ENCODE assay signal across 21 cellular contexts in the genomic region with DNA sequence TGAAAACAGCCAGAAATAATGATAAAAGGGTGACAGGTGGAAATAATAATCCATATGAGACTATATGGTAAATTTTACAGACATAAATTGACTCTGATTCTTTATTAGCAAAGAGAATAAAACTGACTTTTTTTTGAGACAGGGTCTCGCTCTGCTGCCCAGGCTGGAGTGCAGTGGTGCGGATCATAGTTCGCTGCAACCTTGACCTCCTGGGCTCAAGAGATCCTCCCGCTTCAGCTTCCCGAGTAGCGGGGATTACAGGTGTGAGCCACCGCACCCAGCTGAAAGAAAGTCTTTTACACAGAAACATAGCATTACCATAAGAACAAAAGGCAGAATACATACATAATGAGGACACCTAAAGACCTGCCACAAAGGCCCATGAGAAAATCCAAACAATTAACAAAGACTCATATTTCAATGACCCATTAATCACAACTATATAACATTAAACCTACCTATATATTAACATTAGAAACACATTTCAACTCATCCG. TPM values are rescaled to one million over a fixed set of nuclear protein-coding genes. Genes with fewer than 3 reads are reported as not detected.
DNase-seq lines count a peak whose midpoint lies in the region; ATAC-seq, FAIRE-seq and TF ChIP-seq lines count a peak whose summit lies in the region.
"Had no signal": no experiment of that assay in that cellular context is flagged by ENCODE, and none has a peak within 500 bp of the region (broad histone marks: within the 10 kb centered on the region; RNA-seq: fewer than 3 reads in every experiment).

No MANE protein-coding gene starts in this region.

- peak; percentile 51 for DNase-seq in GM23338 (ENCODE audit: low spot score)
- peak; percentile 24 for DNase-seq in NCI-H146 treated with DMSO at 0.1 percent for 48 hours (lab: John Stamatoyannopoulos, UW; ENCODE audit: unreplicated experiment)
- DNase-seq in H1 (ENCODE audit: low read depth in 1 of 2, low spot score in 2 of 2), result no peak
- DNase-seq in left kidney (ENCODE audit: low read depth, low spot score), result peak; percentile 15
- no peak for DNase-seq in colonic mucosa
- DNase-seq in NOMO-1 (lab: John Stamatoyannopoulos, UW; ENCODE audit: unreplicated experiment in 2 of 2), result no peak
- DNase-seq: Caco-2; CD4-positive, CD25-positive, alpha-beta regulatory T cell; CD8-positive, alpha-beta T cell; DMS153; DND-41; H9 had no signal

- no peak overlapping the region for H4K91ac ChIP-seq in H1 (replicated peaks; ENCODE audit: insufficient read length, low read length)

- POLR2A ChIA-PET in H1 (lab: Charles Lee; ENCODE audit: partially characterized antibody), result interaction anchor here (0.5 kb wide), 1 partner anchor 530 kb away, joined by 3 read pairs; no protein-coding TSS in a partner anchor

- no peak for TF ChIP-seq POLR2A in H1 (IDR thresholded peaks at IDR 0.05; ENCODE audit: control extremely low read depth in 1 of 2, low read depth in 2 of 2, low read length in 2 of 2)

- no peak overlapping the region for H3K14ac ChIP-seq in H1 (ENCODE audit: insufficient read length)

- no peak overlapping the region for H2BK120ac ChIP-seq in H1 (replicated peaks; ENCODE audit: low read depth, low read length)

- no peaks in the 10 kb centered on the region; the same call in 1 of the 2 replicates for H3K36me3 ChIP-seq in GM23338 (ENCODE audit: insufficient read depth)
- H3K36me3 ChIP-seq in H1 (ENCODE audit: control insufficient read depth in 2 of 4, insufficient read depth in 4 of 4, low read length in 3 of 4), result no peaks in the 10 kb centered on the region
- no peaks in the 10 kb centered on the region for H3K36me3 ChIP-seq in colonic mucosa
- H3K36me3 ChIP-seq: BLaER1 had no signal

- H4K20me1 ChIP-seq in GM23338 (replicated peaks; ENCODE audit: insufficient read depth) (no peaks in the 10 kb centered on the region), H1 (replicated peaks in 1 of 2; ENCODE audit: control insufficient read depth in 1 of 2, insufficient read depth in 2 of 2, low read length in 2 of 2) (peaks cover 0 to 5% of the 10 kb centered on the region in 2 experiments)
- H4K20me1 ChIP-seq: BLaER1 had no signal

- FAIRE-seq in H1 (lab: Jason Lieb, UNC), result no peak
- FAIRE-seq: G401.6, GM12892, GM19239 had no signal

- H3K18ac ChIP-seq in H1 (ENCODE audit: extremely low read depth, low read length), result no peak overlapping the region

- intact Hi-C loops in colonic mucosa (cut with DNase I), result no loop called here

- H3K23ac ChIP-seq in H1 (ENCODE audit: insufficient read length), result no peak overlapping the region

- 87 to 100% methylated on average over 1 to 8 of the region's 8 CpGs for WGBS in H1 (ENCODE audit: extremely low coverage in 1 of 2, insufficient coverage in 1 of 2, insufficient read length in 1 of 2, insufficient replicate concordance in 2 of 2, low coverage in 1 of 2, low lambda C conversion rate in 2 of 2, missing lambda C conversion rate in 1 of 2), 2 experiments

- ATAC-seq in GM23338 (peak; percentile 76), GM21381 (IDR thresholded peaks at IDR 0.05; ENCODE audit: unreplicated experiment) (no peak), GM21619 (IDR thresholded peaks at IDR 0.05; ENCODE audit: unreplicated experiment) (no peak)
- ATAC-seq: CD8-positive, alpha-beta T cell; HCT116 had no signal

- no peak for TF ChIP-seq RAD21 in H1 (IDR thresholded peaks at IDR 0.05 in 1 of 2, conservative IDR thresholded peaks at IDR 0.05 in 1 of 2; ENCODE audit: low read depth in 2 of 2, low read length in 2 of 2)

- H3K4me2 ChIP-seq in GM23338, result no peak overlapping the region
- no peak overlapping the region for H3K4me2 ChIP-seq in H1 (ENCODE audit: insufficient read depth in 1 of 2, low read depth in 2 of 2, low read length in 2 of 2)
- H3K4me2 ChIP-seq: BLaER1 had no signal

- TF ChIP-seq CTCF in GM23338 (conservative IDR thresholded peaks at IDR 0.05; ENCODE audit: low read depth in 2 of 2) (no peak), H1 (IDR thresholded peaks at IDR 0.05; ENCODE audit: control extremely low read depth in 1 of 3, insufficient read depth in 1 of 3, low read depth in 1 of 3, low read length in 3 of 3) (no peak), colonic mucosa (IDR thresholded peaks at IDR 0.05) (no peak)

- H3K9me3 Mint-ChIP-seq in GM23338, result peaks cover 19% of the 10 kb centered on the region
- H3K9me3 Mint-ChIP-seq: CD8-positive, alpha-beta T cell had no signal

- TF ChIP-seq EP300 in H1 (IDR thresholded peaks at IDR 0.05; ENCODE audit: borderline replicate concordance in 1 of 2, low read depth in 2 of 2, low read length in 2 of 2), result no peak

- H4K8ac ChIP-seq in H1 (ENCODE audit: extremely low read depth, insufficient read depth, low read length), result no peak overlapping the region

- no peak overlapping the region for H2BK12ac ChIP-seq in H1 (ENCODE audit: low read depth, low read length)

- H3K36me3 Mint-ChIP-seq in GM23338 (ENCODE audit: low read depth), result peaks cover 7% of the 10 kb centered on the region; the same call in 2 of the 3 replicates
- H3K36me3 Mint-ChIP-seq: CD4-positive, CD25-positive, alpha-beta regulatory T cell; CD8-positive, alpha-beta T cell had no signal

- no peak overlapping the region for H2AK5ac ChIP-seq in H1 (ENCODE audit: low read depth, low read length)

- H3K4me3 Mint-ChIP-seq in GM23338, result no peak overlapping the region
- H3K4me3 Mint-ChIP-seq: B cell; CD4-positive, CD25-positive, alpha-beta regulatory T cell; CD8-positive, alpha-beta T cell; H9 had no signal

- CTCF ChIA-PET in H1 (lab: Charles Lee; ENCODE audit: partially characterized antibody), result no interaction called here

- H3K79me2 ChIP-seq in GM23338 (replicated peaks; ENCODE audit: insufficient read depth) (no peaks in the 10 kb centered on the region), H1 (ENCODE audit: control insufficient read depth in 1 of 2, insufficient read depth in 2 of 2, low read length in 2 of 2) (no peaks in the 10 kb centered on the region)

- H3K9me3 ChIP-seq in H1 (ENCODE audit: insufficient read depth in 2 of 2, low read depth in 1 of 2, low read length in 1 of 2) (peaks cover 6 to 11% of the 10 kb centered on the region in 2 experiments; a peak in 3 of 4 replicates), colonic mucosa (no peaks in the 10 kb centered on the region)

- no peak overlapping the region for H2BK5ac ChIP-seq in H1 (ENCODE audit: low read depth, low read length)

- 0 out of 2 replicates have a peak, but pooled peaks cover 1% of the 10 kb centered on the region for H3K23me2 ChIP-seq in H1 (ENCODE audit: low read depth, low read length)

- no peak overlapping the region for H4K5ac ChIP-seq in H1 (ENCODE audit: insufficient read length, low read depth, low read length)

- no peaks in the 10 kb centered on the region for H3F3A ChIP-seq in GM23338 (replicated peaks; ENCODE audit: low read depth)

- no peaks in the 10 kb centered on the region for H3K9me2 ChIP-seq in GM23338 (ENCODE audit: insufficient read depth)

- H3K9ac ChIP-seq in H1 (replicated peaks in 1 of 4; ENCODE audit: extremely low read depth in 1 of 4, low read depth in 3 of 4, low read length in 3 of 4) (no peak overlapping the region), colonic mucosa (ENCODE audit: low read depth in 2 of 2, low read length in 2 of 2) (no peak overlapping the region)
- H3K9ac ChIP-seq: BLaER1 had no signal

- no peak overlapping the region for H3K4me3 ChIP-seq in GM23338
- H3K4me3 ChIP-seq in H1 (ENCODE audit: extremely low read depth in 1 of 4, insufficient read depth in 2 of 4, low read depth in 3 of 4, low read length in 4 of 4), result no peak overlapping the region
- H3K4me3 ChIP-seq in colonic mucosa, result no peak overlapping the region
- H3K4me3 ChIP-seq: BLaER1 had no signal

- no peaks in the 10 kb centered on the region for H3K27me3 Mint-ChIP-seq in GM23338 (ENCODE audit: insufficient read depth, low read depth, poor library complexity)
- H3K27me3 Mint-ChIP-seq: CD4-positive, CD25-positive, alpha-beta regulatory T cell had no signal

- H3K27ac ChIP-seq in GM23338 (ENCODE audit: low read depth) (no peak overlapping the region), H1 (ENCODE audit: low read depth, low read length) (no peak overlapping the region), colonic mucosa (no peak overlapping the region)
- H3K27ac ChIP-seq: BLaER1, C4-2B had no signal

- H3K27me3 ChIP-seq in GM23338 (ENCODE audit: insufficient read depth) (no peaks in the 10 kb centered on the region), H1 (replicated peaks in 1 of 4; ENCODE audit: control insufficient read depth in 3 of 4, extremely low read depth in 1 of 4, insufficient read depth in 3 of 4, low read length in 3 of 4) (no peaks in the 10 kb centered on the region), colonic mucosa (no peaks in the 10 kb centered on the region)
- H3K27me3 ChIP-seq: BLaER1 had no signal

- no peak overlapping the region for H2BK15ac ChIP-seq in H1 (ENCODE audit: low read length)

- no peak overlapping the region for H3K56ac ChIP-seq in H1 (replicated peaks; ENCODE audit: insufficient read length, low read depth, low read length)

- H3K79me1 ChIP-seq in H1 (ENCODE audit: low read depth, low read length), result no peaks in the 10 kb centered on the region

- H3K4me1 ChIP-seq in GM23338 (ENCODE audit: insufficient read depth) (no peaks in the 10 kb centered on the region), H1 (replicated peaks in 1 of 4; ENCODE audit: control insufficient read depth in 3 of 4, insufficient read depth in 4 of 4, low read length in 3 of 4) (no peaks in the 10 kb centered on the region), colonic mucosa (no peaks in the 10 kb centered on the region)
- H3K4me1 ChIP-seq: BLaER1, Caco-2 had no signal

- H3K27ac Mint-ChIP-seq in GM23338, result no peak overlapping the region
- H3K27ac Mint-ChIP-seq: B cell; CD4-positive, CD25-positive, alpha-beta regulatory T cell; CD8-positive, alpha-beta T cell; H9 had no signal

- H2BK20ac ChIP-seq in H1 (ENCODE audit: low read length), result no peak overlapping the region

- no peak overlapping the region for H2AFZ ChIP-seq in GM23338
- H2AFZ ChIP-seq in H1 (ENCODE audit: low read length), result no peak overlapping the region

- peaks cover 5% of the 10 kb centered on the region; the same call in 2 of the 3 replicates for H3K4me1 Mint-ChIP-seq in GM23338
- H3K4me1 Mint-ChIP-seq: B cell had no signal

- H3K4ac ChIP-seq in H1 (replicated peaks; ENCODE audit: insufficient read length, low read depth, low read length), result no peak overlapping the region

RNA-seq across cellular contexts. Expression of a gene that starts 51.5 kb away (rescaled TPM):
- 7.5 and 7.7 TPM in 2 replicates for total RNA-seq in GM23338 (2014; rRNA removed; shearing (Covaris generic))
- polyA plus RNA-seq in GM23338 (2016; fragmentation: Nextera tagmentation; extraction: Ambion mirVana) (5.0 and 5.1 TPM in 2 replicates), H1 (2011; rRNA removed) (3.8 and 6.1 TPM in 2 replicates)
- 8.8 and 9.3 TPM in 2 replicates for total RNA-seq in H1 (2021; fragmentation: NEBNext Ultra II Directional; extraction: Animal tissue kit (Norgen Biotek cat#: 25700))
- 3.8 TPM for polyA plus RNA-seq in H1 (2011; cell fraction: cytosol; rRNA removed)
- polyA plus RNA-seq in H1 (2011; cell fraction: nucleus; rRNA removed), result 13.3 TPM
- 5.4 to 6.5 TPM (median 6.2 TPM) in 4 replicates for polyA plus RNA-seq in H1 (2012, experiment 1 of 2)
- 1.4 TPM for polyA plus RNA-seq in H1 (2012, experiment 2 of 2)
- 3.3 TPM for polyA plus RNA-seq in H1 (2013, experiment 1 of 2)
- 3.0 TPM for polyA plus RNA-seq in H1 (2013, experiment 2 of 2)
- 8.7 and 9.7 TPM in 2 replicates for polyA minus RNA-seq in H1 (2011; rRNA and poly(A)+ RNA removed)
- 6.4 TPM for polyA minus RNA-seq in H1 (2011; cell fraction: cytosol; rRNA and poly(A)+ RNA removed)
- 11.3 TPM for polyA minus RNA-seq in H1 (2011; cell fraction: nucleus; rRNA and poly(A)+ RNA removed)
- 10 to 100 TPM in 1 of 2 donors, 1 to 10 TPM in 1; 7.6 to 11.2 TPM for total RNA-seq in colonic mucosa

Comparison
In these comparisons a context has a peak if more than half of its experiments do, and no peak if none do; other contexts are left out.
1. DNase-seq: peak in GM23338 (single experiment), NCI-H146 treated with DMSO at 0.1 percent for 48 hours (single experiment) and left kidney (single experiment); none in H1 (0 of 2), colonic mucosa (single experiment) and NOMO-1 (0 of 2).